ENCODE assay signal across 7 cellular contexts in genomic region chr17:59330314-59330942, GRCh38. TPM values are rescaled to one million over a fixed set of nuclear protein-coding genes. Genes with fewer than 3 reads are reported as not detected.
A peak's percentile ranks its signal among the peaks of the same experiment; 100 is the strongest.
DNase-seq lines count a peak whose midpoint lies in the region; ATAC-seq and TF ChIP-seq lines count a peak whose summit lies in the region.

No MANE protein-coding gene starts in this region.

- no peaks in the 10 kb centered on the region for H3K36me3 ChIP-seq in cardiac muscle cell

- H3K9me3 ChIP-seq in cardiac muscle cell (ENCODE audit: low read depth) = no peaks in the 10 kb centered on the region

- TF ChIP-seq CTCF in cardiac muscle cell (IDR thresholded peaks at IDR 0.05; ENCODE audit: low read depth, low read length) = no peak

- H3K27me3 ChIP-seq in cardiac muscle cell = no peaks in the 10 kb centered on the region

- ATAC-seq in HG03520 (IDR thresholded peaks at IDR 0.05; ENCODE audit: unreplicated experiment) = no peak
- ATAC-seq in HG03280 (IDR thresholded peaks at IDR 0.05; ENCODE audit: unreplicated experiment) = no peak

- H3K4me3 ChIP-seq in cardiac muscle cell = peak overlapping the region; percentile 99

- peaks cover 50% of the 10 kb centered on the region for H3K4me1 ChIP-seq in cardiac muscle cell (ENCODE audit: low read depth)

- DNase-seq in HK-2 (ENCODE audit: unreplicated experiment) (peak; percentile 73), SW480 (ENCODE audit: low spot score) (peak; percentile 58), cardiac muscle cell (ENCODE audit: low read depth in 1 of 2, low spot score in 1 of 2) (peak in 1 of 2 donors; percentile 38), pons (ENCODE audit: low spot score) (peak; percentile 59), NCI-H1930 (lab: John Stamatoyannopoulos, UW) (no peak)

- H3K27ac ChIP-seq in cardiac muscle cell = peak overlapping the region; percentile 76

RNA-seq across cellular contexts. Expression of gene YPEL2, which starts 1.0 kb away (rescaled TPM):
- total RNA-seq in cardiac muscle cell = 48.7 and 80.7 TPM in 2 replicates
- 79.3 and 95.5 TPM in 2 replicates for polyA plus RNA-seq in cardiac muscle cell

Comparison
In these comparisons a context has a peak if more than half of its experiments do, and no peak if none do; other contexts are left out.
1. DNase-seq: peak in HK-2 (single experiment), SW480 (single experiment) and pons (single experiment); none in NCI-H1930 (0 of 2).